In genomic region chr4:163618845-163619244, GRCh38 we compare ENCODE assay signal across 18 cellular contexts.
DNase-seq lines count a peak whose midpoint lies in the region; ATAC-seq and TF ChIP-seq lines count a peak whose summit lies in the region.
"Had no signal": no experiment of that assay in that cellular context is flagged by ENCODE, and none has a peak within 500 bp of the region (broad histone marks: within the 10 kb centered on the region; RNA-seq: fewer than 3 reads in every experiment).

No MANE protein-coding gene starts in this region.

- no peaks in the 10 kb centered on the region for H3K4me1 ChIP-seq in colonic mucosa
- H3K4me1 ChIP-seq: BE2C, HAP-1 had no signal

- H3K27me3 ChIP-seq in colonic mucosa = no peaks in the 10 kb centered on the region
- H3K27me3 ChIP-seq: BE2C had no signal

- no peak overlapping the region for H3K27ac Mint-ChIP-seq in stimulated activated effector memory CD8-positive, alpha-beta T cell treated with anti-CD3 and anti-CD28 coated beads, Interleukin-12 subunit alpha, Interleukin-12 subunit beta, amount 100 ng/mL, for 72 hours
- H3K27ac Mint-ChIP-seq: CD4-positive, CD25-positive, alpha-beta regulatory T cell had no signal

- TF ChIP-seq CTCF in colonic mucosa (IDR thresholded peaks at IDR 0.05) = no peak

- peak; percentile 34 for ATAC-seq in GM18520 (IDR thresholded peaks at IDR 0.05; ENCODE audit: unreplicated experiment)
- ATAC-seq in HG02610 (IDR thresholded peaks at IDR 0.05; ENCODE audit: unreplicated experiment) = peak; percentile 92
- peak; percentile 46 for ATAC-seq in HG03103 (IDR thresholded peaks at IDR 0.05; ENCODE audit: low read depth, unreplicated experiment)
- peak; percentile 62 for ATAC-seq in stimulated activated effector memory CD8-positive, alpha-beta T cell treated with anti-CD3 and anti-CD28 coated beads, Interleukin-12 subunit alpha, Interleukin-12 subunit beta, amount 100 ng/mL, for 72 hours

- no peak overlapping the region for H3K4me3 ChIP-seq in colonic mucosa
- H3K4me3 ChIP-seq: GM23248, HAP-1 had no signal

- no peaks in the 10 kb centered on the region for H3K36me3 Mint-ChIP-seq in stimulated activated effector memory CD8-positive, alpha-beta T cell treated with anti-CD3 and anti-CD28 coated beads, Interleukin-12 subunit alpha, Interleukin-12 subunit beta, amount 100 ng/mL, for 72 hours
- H3K36me3 Mint-ChIP-seq: CD4-positive, CD25-positive, alpha-beta regulatory T cell had no signal

- H3K4me1 Mint-ChIP-seq in stimulated activated effector memory CD8-positive, alpha-beta T cell treated with anti-CD3 and anti-CD28 coated beads, Interleukin-12 subunit alpha, Interleukin-12 subunit beta, amount 100 ng/mL, for 72 hours = no peaks in the 10 kb centered on the region

- no peak for DNase-seq in stimulated activated effector memory CD8-positive, alpha-beta T cell treated with anti-CD3 and anti-CD28 coated beads, Interleukin-12 subunit alpha, Interleukin-12 subunit beta, amount 100 ng/mL, for 72 hours (ENCODE audit: low spot score in 2 of 2)
- DNase-seq in SKM-1 (lab: John Stamatoyannopoulos, UW; ENCODE audit: unreplicated experiment) (no peak), UCSD-AML1 (lab: John Stamatoyannopoulos, UW; ENCODE audit: unreplicated experiment) (no peak), colonic mucosa (no peak)
- DNase-seq: BE2C; C1 segment of cervical spinal cord; CD4-positive, CD25-positive, alpha-beta regulatory T cell; CD8-positive, alpha-beta memory T cell; DMS153; DMS79; GDM1; GM23248 had no signal

- no peaks in the 10 kb centered on the region for H3K36me3 ChIP-seq in colonic mucosa
- H3K36me3 ChIP-seq: BE2C, HAP-1 had no signal

- no peak overlapping the region for H3K4me3 Mint-ChIP-seq in stimulated activated effector memory CD8-positive, alpha-beta T cell treated with anti-CD3 and anti-CD28 coated beads, Interleukin-12 subunit alpha, Interleukin-12 subunit beta, amount 100 ng/mL, for 72 hours
- H3K4me3 Mint-ChIP-seq: CD4-positive, CD25-positive, alpha-beta regulatory T cell; CD8-positive, alpha-beta memory T cell had no signal

- no peaks in the 10 kb centered on the region for H3K9me3 ChIP-seq in colonic mucosa
- H3K9me3 ChIP-seq: BE2C, HAP-1 had no signal

- intact Hi-C loops in colonic mucosa (cut with DNase I) = no loop called here

- no peak overlapping the region for H3K27ac ChIP-seq in colonic mucosa
- H3K27ac ChIP-seq: GM23248, HL-60, KMS-11 had no signal

- no peaks in the 10 kb centered on the region for H3K9me3 Mint-ChIP-seq in stimulated activated effector memory CD8-positive, alpha-beta T cell treated with anti-CD3 and anti-CD28 coated beads, Interleukin-12 subunit alpha, Interleukin-12 subunit beta, amount 100 ng/mL, for 72 hours

- H3K9ac ChIP-seq in colonic mucosa (ENCODE audit: low read depth in 2 of 2, low read length in 2 of 2) = no peak overlapping the region
- H3K9ac ChIP-seq: GM23248, KMS-11 had no signal

Comparison
In these comparisons a context has a peak if more than half of its experiments do, and no peak if none do; other contexts are left out.
1. ATAC-seq: peak in every context shown above with its lines; median percentile 92 in HG02610; 62 in stimulated activated effector memory CD8-positive, alpha-beta T cell treated with anti-CD3 and anti-CD28 coated beads, Interleukin-12 subunit alpha, Interleukin-12 subunit beta, amount 100 ng/mL, for 72 hours; 46 in HG03103; 34 in GM18520.